Comparison of ENCODE assay signal across 9 cellular contexts in the genomic region with DNA sequence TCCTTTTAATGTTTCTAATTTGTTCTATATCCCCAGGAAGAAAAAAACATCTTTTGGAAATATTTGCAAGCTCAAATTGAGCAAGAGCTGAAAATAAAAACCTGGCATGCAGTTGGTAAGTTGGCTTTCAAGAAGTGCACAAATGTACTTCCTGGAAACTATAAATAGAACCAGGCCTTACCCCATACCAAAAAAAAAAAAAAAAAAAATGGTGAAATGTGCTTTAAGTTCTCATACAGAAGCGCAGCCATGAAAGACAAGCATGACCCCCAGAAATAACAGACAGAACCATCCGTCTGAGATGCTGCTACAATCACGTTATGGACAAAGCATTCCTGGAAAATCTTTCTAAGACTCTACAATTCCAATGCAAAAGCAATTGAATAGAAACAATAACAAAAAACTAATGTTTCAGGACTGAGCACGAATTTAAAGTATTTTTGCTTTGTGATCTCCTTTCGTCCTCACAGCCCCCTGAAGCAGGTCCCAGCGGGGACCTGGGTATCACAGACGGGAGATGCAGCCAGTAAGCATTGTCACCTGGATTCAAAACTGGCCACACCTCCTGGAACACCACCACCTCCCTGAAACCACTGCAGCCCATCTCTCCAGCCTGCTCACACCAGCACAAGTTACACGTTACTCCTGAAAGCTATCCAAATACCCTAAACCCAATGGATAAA.
A peak's percentile ranks its signal among the peaks of the same experiment; 100 is the strongest.
DNase-seq lines count a peak whose midpoint lies in the region; ATAC-seq and TF ChIP-seq lines count a peak whose summit lies in the region.
"Had no signal": no experiment of that assay in that cellular context is flagged by ENCODE, and none has a peak within 500 bp of the region (broad histone marks: within the 10 kb centered on the region; RNA-seq: fewer than 3 reads in every experiment).

No MANE protein-coding gene starts in this region.

- H3K4me1 Mint-ChIP-seq in T-cell: peaks cover 79 to 83% (median 80%) of the 10 kb centered on the region in 3 donors
- peaks cover 71% of the 10 kb centered on the region for H3K4me1 Mint-ChIP-seq in glutamatergic neuron (ENCODE audit: low read depth, unreplicated experiment)

- H3K4ac ChIP-seq in neuronal stem cell (ENCODE audit: low read length): no peak overlapping the region

- H3K9me3 ChIP-seq in skeletal muscle tissue (ENCODE audit: control insufficient read depth in 3 of 3, low read length in 3 of 3) (no peaks in the 10 kb centered on the region), SK-N-SH (no peaks in the 10 kb centered on the region), neuronal stem cell (replicated peaks in 1 of 2; ENCODE audit: control insufficient read depth in 2 of 2, insufficient read depth in 1 of 2, low read depth in 1 of 2, low read length in 2 of 2) (peaks cover 0 to 1% of the 10 kb centered on the region in 2 donors)

- H3K27me3 ChIP-seq in HL-60 (ENCODE audit: insufficient read depth, poor library complexity, severe bottlenecking) (no peaks in the 10 kb centered on the region), skeletal muscle tissue (ENCODE audit: control insufficient read depth in 3 of 3, insufficient read depth in 3 of 3, low read length in 3 of 3) (no peaks in the 10 kb centered on the region), SK-N-SH (ENCODE audit: insufficient read depth) (no peaks in the 10 kb centered on the region), neuronal stem cell (ENCODE audit: control insufficient read depth in 3 of 3, insufficient read depth in 3 of 3, low read depth in 1 of 3, low read length in 3 of 3) (no peaks in the 10 kb centered on the region)

- H3K4me1 ChIP-seq in skeletal muscle tissue (ENCODE audit: control insufficient read depth in 3 of 3, insufficient read depth in 3 of 3, low read length in 3 of 3) (peaks cover 65 to 68% (median 67%) of the 10 kb centered on the region in 3 donors), SK-N-SH (ENCODE audit: control insufficient read depth in 1 of 2, insufficient read depth in 2 of 2, low read depth in 1 of 2, low read length in 1 of 2) (peaks cover 13 to 45% of the 10 kb centered on the region in 2 experiments), neuronal stem cell (ENCODE audit: control insufficient read depth in 2 of 2, insufficient read depth in 1 of 2, low read depth in 1 of 2, low read length in 2 of 2) (peaks cover 2 to 20% of the 10 kb centered on the region in 2 donors)

- TF ChIP-seq RAD21 in SK-N-SH (IDR thresholded peaks at IDR 0.05; ENCODE audit: low read length): no peak

- H3K9me3 Mint-ChIP-seq in T-cell: no peaks in the 10 kb centered on the region
- H3K9me3 Mint-ChIP-seq in glutamatergic neuron (ENCODE audit: unreplicated experiment): peaks cover 15% of the 10 kb centered on the region

- H2AFZ ChIP-seq in SK-N-SH (ENCODE audit: low read depth) (no peak overlapping the region), neuronal stem cell (ENCODE audit: low read length) (no peak overlapping the region)

- ATAC-seq in T-cell (replicated peaks in 1 of 4): peak in 1 of 4 experiments; percentile 68
- no peak for ATAC-seq in HG02588 (IDR thresholded peaks at IDR 0.05; ENCODE audit: unreplicated experiment)
- ATAC-seq: esophagus mucosa had no signal

- POLR2A ChIA-PET in T-cell (lab: Charles Lee) (no interaction called here), SK-N-SH (lab: Yijun Ruan, JAX) (interaction anchor here (1.0 kb wide), 1 partner anchor 10 kb away, joined by 3 read pairs; no protein-coding TSS in a partner anchor)

- TF ChIP-seq CTCF in HL-60 (IDR thresholded peaks at IDR 0.05; ENCODE audit: insufficient read depth, low read length) (no peak), glutamatergic neuron (IDR thresholded peaks at IDR 0.05; ENCODE audit: partially characterized antibody, unreplicated experiment) (no peak), SK-N-SH (IDR thresholded peaks at IDR 0.05) (no peak)

- H3K14ac ChIP-seq in neuronal stem cell (ENCODE audit: low read length): no peak overlapping the region

- no peak overlapping the region for H3K18ac ChIP-seq in neuronal stem cell (ENCODE audit: low read length)

- no peak for TF ChIP-seq EP300 in SK-N-SH (IDR thresholded peaks at IDR 0.05; ENCODE audit: borderline replicate concordance in 1 of 2, low read depth in 1 of 2, low read length in 1 of 2)

- no peak overlapping the region for H2BK120ac ChIP-seq in neuronal stem cell (ENCODE audit: low read depth, low read length)

- DNase-seq in HL-60 (ENCODE audit: low read depth in 1 of 2, low spot score in 1 of 2): peak; percentile 58 to 80
- DNase-seq in T-cell: no peak
- no peak for DNase-seq in glutamatergic neuron
- DNase-seq in SK-N-SH: no peak
- DNase-seq in posterior vena cava (ENCODE audit: low spot score): no peak
- no peak for DNase-seq in neuronal stem cell (ENCODE audit: low spot score)

- H3K9ac ChIP-seq in skeletal muscle tissue (ENCODE audit: low read depth in 1 of 3, low read length in 3 of 3): peak overlapping the region; percentile 20 to 74 (median 70)
- H3K9ac ChIP-seq in SK-N-SH: no peak overlapping the region
- H3K9ac ChIP-seq in neuronal stem cell (ENCODE audit: low read depth, low read length, poor library complexity): no peak overlapping the region

- H3K27ac ChIP-seq in HL-60 (replicated peaks): peak overlapping the region; percentile 99
- H3K27ac ChIP-seq in skeletal muscle tissue (ENCODE audit: low read depth, low read length): peak overlapping the region; percentile 77
- H3K27ac ChIP-seq in SK-N-SH (ENCODE audit: low read depth in 2 of 2, low read length in 1 of 2): peak overlapping the region in 1 of 2 experiments; percentile 2; a peak in 1 of 4 replicates
- no peak overlapping the region for H3K27ac ChIP-seq in neuronal stem cell (replicated peaks; ENCODE audit: low read length)

- H3K79me1 ChIP-seq in neuronal stem cell (ENCODE audit: low read depth, low read length): peaks cover 4% of the 10 kb centered on the region

- H3K4me3 Mint-ChIP-seq in T-cell: peak overlapping the region; percentile 9 to 78 (median 39)
- peak overlapping the region; percentile 55 for H3K4me3 Mint-ChIP-seq in glutamatergic neuron (ENCODE audit: unreplicated experiment)

- H2BK5ac ChIP-seq in neuronal stem cell (ENCODE audit: low read length): no peak overlapping the region

- intact Hi-C loops in posterior vena cava (cut with DNase I): loop anchor here in 1 of 2 donors (10.0 kb wide), 1 partner anchor 102 kb away; no protein-coding TSS in a partner anchor

- no peak overlapping the region for H2AK5ac ChIP-seq in neuronal stem cell (ENCODE audit: low read depth, low read length)

- no peak overlapping the region; the same call in 1 of the 2 replicates for H3K4me3 ChIP-seq in HL-60 (replicated peaks; ENCODE audit: insufficient read depth, low read length)
- H3K4me3 ChIP-seq in skeletal muscle tissue (ENCODE audit: low read length in 3 of 3): peak overlapping the region; percentile 34 to 51 (median 36)
- no peak overlapping the region for H3K4me3 ChIP-seq in SK-N-SH (ENCODE audit: low read depth in 2 of 2, low read length in 1 of 2)
- no peak overlapping the region for H3K4me3 ChIP-seq in neuronal stem cell (ENCODE audit: low read length in 2 of 2)

- no peak overlapping the region for H2BK15ac ChIP-seq in neuronal stem cell (ENCODE audit: low read length)

- H3K23ac ChIP-seq in neuronal stem cell (ENCODE audit: low read depth, low read length, poor library complexity): no peak overlapping the region

- no peaks in the 10 kb centered on the region for H3F3A ChIP-seq in SK-N-SH (replicated peaks; ENCODE audit: insufficient read depth)

- H3K9me2 ChIP-seq in SK-N-SH: no peaks in the 10 kb centered on the region

- no peaks in the 10 kb centered on the region for H4K20me1 ChIP-seq in SK-N-SH (ENCODE audit: insufficient read depth)

- peak overlapping the region; percentile 56 to 77 for H3K27ac Mint-ChIP-seq in T-cell
- peak overlapping the region; percentile 94 for H3K27ac Mint-ChIP-seq in glutamatergic neuron (ENCODE audit: unreplicated experiment)

- H3K36me3 ChIP-seq in skeletal muscle tissue (ENCODE audit: control insufficient read depth in 3 of 3, insufficient read depth in 3 of 3, low read length in 3 of 3): no peaks in the 10 kb centered on the region
- H3K36me3 ChIP-seq in SK-N-SH (replicated peaks in 1 of 2; ENCODE audit: control insufficient read depth in 1 of 2, insufficient read depth in 2 of 2, low read length in 1 of 2): no peaks in the 10 kb centered on the region
- H3K36me3 ChIP-seq in neuronal stem cell (replicated peaks in 1 of 2; ENCODE audit: control insufficient read depth in 2 of 2, insufficient read depth in 2 of 2, low read length in 2 of 2): no peaks in the 10 kb centered on the region

- H2BK12ac ChIP-seq in neuronal stem cell (ENCODE audit: low read length): no peak overlapping the region

- H3K79me2 ChIP-seq in SK-N-SH (ENCODE audit: insufficient read depth): 0 out of 2 replicates have a peak, but pooled peaks cover 2% of the 10 kb centered on the region

- H4K8ac ChIP-seq in neuronal stem cell (ENCODE audit: low read depth, low read length): no peak overlapping the region

- H3K36me3 Mint-ChIP-seq in T-cell (peaks cover 3% of the 10 kb centered on the region), glutamatergic neuron (ENCODE audit: unreplicated experiment) (no peaks in the 10 kb centered on the region)

- 91% methylated on average over 8 of the region's 8 CpGs for WGBS in SK-N-SH (ENCODE audit: low lambda C conversion rate)
- no CpG with 5 or more reads among the region's 8 CpGs for WGBS in neuronal stem cell (ENCODE audit: extremely low coverage in 2 of 2, insufficient read length in 2 of 2, insufficient replicate concordance in 1 of 2), 2 donors

- H4K91ac ChIP-seq in neuronal stem cell (ENCODE audit: low read depth, low read length, poor library complexity): no peak overlapping the region

- CTCF ChIA-PET in T-cell (lab: Charles Lee): interaction anchor here in 1 of 2 donors (0.6 kb wide), 2 partner anchors 404 to 841 kb away, joined by 3 read pairs; no protein-coding TSS in a partner anchor
- CTCF ChIA-PET in SK-N-SH (lab: Yijun Ruan, JAX): interaction anchor here (1.1 to 1.9 kb wide), 3 partner anchors 10 to 79 kb away, joined by 3 to 6 read pairs (median 3); no protein-coding TSS in a partner anchor

- no peaks in the 10 kb centered on the region for H3K27me3 Mint-ChIP-seq in T-cell
- peaks cover 28% of the 10 kb centered on the region for H3K27me3 Mint-ChIP-seq in glutamatergic neuron (ENCODE audit: unreplicated experiment)

- H3K4me2 ChIP-seq in SK-N-SH (no peak overlapping the region), neuronal stem cell (ENCODE audit: insufficient read depth, low read length, poor library complexity, severe bottlenecking) (no peak overlapping the region)

TF ChIP-seq in SK-N-SH, 30 proteins besides CTCF, POLR2A, EP300 and RAD21:
- TF ChIP-seq MEF2A (IDR thresholded peaks at IDR 0.05; ENCODE audit: borderline replicate concordance, low read depth) (no peak), SMC3 (IDR thresholded peaks at IDR 0.05; ENCODE audit: low read depth, low read length) (no peak)
TF ChIP-seq in SK-N-SH: peak in this region for 0.

Comparison
In these comparisons a context has a peak if more than half of its experiments do, and no peak if none do; other contexts are left out.
1. DNase-seq: peak in HL-60 (2 of 2); none in T-cell (0 of 34), glutamatergic neuron (single experiment), SK-N-SH (single experiment), posterior vena cava (single experiment) and neuronal stem cell (single experiment).
2. H3K4me3 ChIP-seq: peak in skeletal muscle tissue (3 of 3); none in HL-60 (single experiment), SK-N-SH (0 of 2) and neuronal stem cell (0 of 2).
3. H3K9ac ChIP-seq: peak in skeletal muscle tissue (3 of 3); none in SK-N-SH (single experiment) and neuronal stem cell (single experiment).